Comparison of ENCODE assay signal across 1 cellular context in the genomic region with DNA sequence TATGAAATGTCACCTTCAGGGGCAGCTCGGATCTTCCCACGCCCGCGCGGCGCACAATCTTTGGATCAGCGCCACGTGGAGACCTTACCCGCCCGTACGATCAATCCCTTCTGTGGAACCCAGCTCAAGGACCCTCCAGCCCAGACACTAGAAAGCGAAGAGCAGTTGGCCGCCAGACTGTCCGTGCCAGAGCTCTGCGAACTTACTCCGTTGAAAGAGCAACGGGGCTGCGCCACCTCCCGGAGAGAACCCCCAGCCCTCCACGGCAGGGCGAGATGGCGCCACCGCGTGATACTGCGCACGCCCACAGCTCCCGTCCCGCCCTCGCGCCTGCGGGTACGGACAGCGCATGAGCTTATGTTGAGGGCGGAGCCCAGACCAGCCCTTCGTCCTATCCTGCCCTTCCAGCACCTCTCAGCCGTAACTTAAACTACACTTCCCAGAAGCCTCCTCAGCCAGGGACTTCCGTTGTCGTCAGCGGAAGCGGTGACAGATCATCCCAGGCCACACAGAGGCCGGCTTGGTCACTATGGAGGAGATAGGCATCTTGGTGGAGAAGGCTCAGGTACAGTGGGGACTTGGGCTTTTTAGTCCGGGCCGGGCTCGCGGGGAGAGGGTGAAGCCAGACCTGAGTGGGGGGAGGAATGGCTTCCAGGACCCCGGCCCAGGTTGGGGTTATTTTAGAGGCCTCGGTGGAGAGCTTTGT.
TF ChIP-seq lines count a peak whose summit lies in the region.

A gene (plus strand): TSS at position 492 of the 706 bp plus-strand sequence. CDS start 38 bp downstream, at position 530.

TF ChIP-seq in K562, 482 proteins besides CTCF, POLR2A, EP300 and RAD21 (continued from another document and continues in another):
- TF ChIP-seq, protein P1, sequence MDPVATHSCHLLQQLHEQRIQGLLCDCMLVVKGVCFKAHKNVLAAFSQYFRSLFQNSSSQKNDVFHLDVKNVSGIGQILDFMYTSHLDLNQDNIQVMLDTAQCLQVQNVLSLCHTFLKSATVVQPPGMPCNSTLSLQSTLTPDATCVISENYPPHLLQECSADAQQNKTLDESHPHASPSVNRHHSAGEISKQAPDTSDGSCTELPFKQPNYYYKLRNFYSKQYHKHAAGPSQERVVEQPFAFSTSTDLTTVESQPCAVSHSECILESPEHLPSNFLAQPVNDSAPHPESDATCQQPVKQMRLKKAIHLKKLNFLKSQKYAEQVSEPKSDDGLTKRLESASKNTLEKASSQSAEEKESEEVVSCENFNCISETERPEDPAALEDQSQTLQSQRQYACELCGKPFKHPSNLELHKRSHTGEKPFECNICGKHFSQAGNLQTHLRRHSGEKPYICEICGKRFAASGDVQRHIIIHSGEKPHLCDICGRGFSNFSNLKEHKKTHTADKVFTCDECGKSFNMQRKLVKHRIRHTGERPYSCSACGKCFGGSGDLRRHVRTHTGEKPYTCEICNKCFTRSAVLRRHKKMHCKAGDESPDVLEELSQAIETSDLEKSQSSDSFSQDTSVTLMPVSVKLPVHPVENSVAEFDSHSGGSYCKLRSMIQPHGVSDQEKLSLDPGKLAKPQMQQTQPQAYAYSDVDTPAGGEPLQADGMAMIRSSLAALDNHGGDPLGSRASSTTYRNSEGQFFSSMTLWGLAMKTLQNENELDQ (CRISPR knock-in tag; IDR thresholded peaks at IDR 0.05; ENCODE audit: borderline replicate concordance): no peak
- TF ChIP-seq, protein P2, sequence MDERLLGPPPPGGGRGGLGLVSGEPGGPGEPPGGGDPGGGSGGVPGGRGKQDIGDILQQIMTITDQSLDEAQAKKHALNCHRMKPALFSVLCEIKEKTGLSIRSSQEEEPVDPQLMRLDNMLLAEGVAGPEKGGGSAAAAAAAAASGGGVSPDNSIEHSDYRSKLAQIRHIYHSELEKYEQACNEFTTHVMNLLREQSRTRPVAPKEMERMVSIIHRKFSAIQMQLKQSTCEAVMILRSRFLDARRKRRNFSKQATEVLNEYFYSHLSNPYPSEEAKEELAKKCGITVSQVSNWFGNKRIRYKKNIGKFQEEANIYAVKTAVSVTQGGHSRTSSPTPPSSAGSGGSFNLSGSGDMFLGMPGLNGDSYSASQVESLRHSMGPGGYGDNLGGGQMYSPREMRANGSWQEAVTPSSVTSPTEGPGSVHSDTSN (CRISPR knock-in tag; IDR thresholded peaks at IDR 0.05; ENCODE audit: low read depth): no peak
- TF ChIP-seq, protein P2 (tag; conservative IDR thresholded peaks at IDR 0.05; ENCODE audit: low read depth): no peak
- no peak for TF ChIP-seq ILF3 (IDR thresholded peaks at IDR 0.05; ENCODE audit: borderline replicate concordance)
- TF ChIP-seq, protein P3, sequence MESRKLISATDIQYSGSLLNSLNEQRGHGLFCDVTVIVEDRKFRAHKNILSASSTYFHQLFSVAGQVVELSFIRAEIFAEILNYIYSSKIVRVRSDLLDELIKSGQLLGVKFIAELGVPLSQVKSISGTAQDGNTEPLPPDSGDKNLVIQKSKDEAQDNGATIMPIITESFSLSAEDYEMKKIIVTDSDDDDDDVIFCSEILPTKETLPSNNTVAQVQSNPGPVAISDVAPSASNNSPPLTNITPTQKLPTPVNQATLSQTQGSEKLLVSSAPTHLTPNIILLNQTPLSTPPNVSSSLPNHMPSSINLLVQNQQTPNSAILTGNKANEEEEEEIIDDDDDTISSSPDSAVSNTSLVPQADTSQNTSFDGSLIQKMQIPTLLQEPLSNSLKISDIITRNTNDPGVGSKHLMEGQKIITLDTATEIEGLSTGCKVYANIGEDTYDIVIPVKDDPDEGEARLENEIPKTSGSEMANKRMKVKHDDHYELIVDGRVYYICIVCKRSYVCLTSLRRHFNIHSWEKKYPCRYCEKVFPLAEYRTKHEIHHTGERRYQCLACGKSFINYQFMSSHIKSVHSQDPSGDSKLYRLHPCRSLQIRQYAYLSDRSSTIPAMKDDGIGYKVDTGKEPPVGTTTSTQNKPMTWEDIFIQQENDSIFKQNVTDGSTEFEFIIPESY (CRISPR knock-in tag; IDR thresholded peaks at IDR 0.05): 0 out of 2 replicates have a peak, but pooled peaks have one; percentile 36
- peak; percentile 96 for TF ChIP-seq CREM (IDR thresholded peaks at IDR 0.05; ENCODE audit: low read depth)
- no peak for TF ChIP-seq ZNF408 (CRISPR knock-in tag; IDR thresholded peaks at IDR 0.05; ENCODE audit: low read depth)
- TF ChIP-seq, protein P4, sequence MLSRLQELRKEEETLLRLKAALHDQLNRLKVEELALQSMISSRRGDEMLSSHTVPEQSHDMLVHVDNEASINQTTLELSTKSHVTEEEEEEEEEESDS (CRISPR knock-in tag; IDR thresholded peaks at IDR 0.05): no peak
- TF ChIP-seq, protein P5, sequence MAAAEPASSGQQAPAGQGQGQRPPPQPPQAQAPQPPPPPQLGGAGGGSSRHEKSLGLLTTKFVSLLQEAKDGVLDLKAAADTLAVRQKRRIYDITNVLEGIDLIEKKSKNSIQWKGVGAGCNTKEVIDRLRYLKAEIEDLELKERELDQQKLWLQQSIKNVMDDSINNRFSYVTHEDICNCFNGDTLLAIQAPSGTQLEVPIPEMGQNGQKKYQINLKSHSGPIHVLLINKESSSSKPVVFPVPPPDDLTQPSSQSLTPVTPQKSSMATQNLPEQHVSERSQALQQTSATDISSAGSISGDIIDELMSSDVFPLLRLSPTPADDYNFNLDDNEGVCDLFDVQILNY (CRISPR knock-in tag; IDR thresholded peaks at IDR 0.05): peak; percentile 46; the same call in 1 of the 2 replicates
- TF ChIP-seq, protein P6, sequence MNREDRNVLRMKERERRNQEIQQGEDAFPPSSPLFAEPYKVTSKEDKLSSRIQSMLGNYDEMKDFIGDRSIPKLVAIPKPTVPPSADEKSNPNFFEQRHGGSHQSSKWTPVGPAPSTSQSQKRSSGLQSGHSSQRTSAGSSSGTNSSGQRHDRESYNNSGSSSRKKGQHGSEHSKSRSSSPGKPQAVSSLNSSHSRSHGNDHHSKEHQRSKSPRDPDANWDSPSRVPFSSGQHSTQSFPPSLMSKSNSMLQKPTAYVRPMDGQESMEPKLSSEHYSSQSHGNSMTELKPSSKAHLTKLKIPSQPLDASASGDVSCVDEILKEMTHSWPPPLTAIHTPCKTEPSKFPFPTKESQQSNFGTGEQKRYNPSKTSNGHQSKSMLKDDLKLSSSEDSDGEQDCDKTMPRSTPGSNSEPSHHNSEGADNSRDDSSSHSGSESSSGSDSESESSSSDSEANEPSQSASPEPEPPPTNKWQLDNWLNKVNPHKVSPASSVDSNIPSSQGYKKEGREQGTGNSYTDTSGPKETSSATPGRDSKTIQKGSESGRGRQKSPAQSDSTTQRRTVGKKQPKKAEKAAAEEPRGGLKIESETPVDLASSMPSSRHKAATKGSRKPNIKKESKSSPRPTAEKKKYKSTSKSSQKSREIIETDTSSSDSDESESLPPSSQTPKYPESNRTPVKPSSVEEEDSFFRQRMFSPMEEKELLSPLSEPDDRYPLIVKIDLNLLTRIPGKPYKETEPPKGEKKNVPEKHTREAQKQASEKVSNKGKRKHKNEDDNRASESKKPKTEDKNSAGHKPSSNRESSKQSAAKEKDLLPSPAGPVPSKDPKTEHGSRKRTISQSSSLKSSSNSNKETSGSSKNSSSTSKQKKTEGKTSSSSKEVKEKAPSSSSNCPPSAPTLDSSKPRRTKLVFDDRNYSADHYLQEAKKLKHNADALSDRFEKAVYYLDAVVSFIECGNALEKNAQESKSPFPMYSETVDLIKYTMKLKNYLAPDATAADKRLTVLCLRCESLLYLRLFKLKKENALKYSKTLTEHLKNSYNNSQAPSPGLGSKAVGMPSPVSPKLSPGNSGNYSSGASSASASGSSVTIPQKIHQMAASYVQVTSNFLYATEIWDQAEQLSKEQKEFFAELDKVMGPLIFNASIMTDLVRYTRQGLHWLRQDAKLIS (CRISPR knock-in tag; IDR thresholded peaks at IDR 0.05): peak; percentile 95
- TF ChIP-seq MYNN (IDR thresholded peaks at IDR 0.05): no peak; the same call in 1 of the 2 replicates
- TF ChIP-seq MYNN (CRISPR knock-in tag; IDR thresholded peaks at IDR 0.05): no peak
- TF ChIP-seq RBM25 (IDR thresholded peaks at IDR 0.05; ENCODE audit: low read depth, low read length, severe bottlenecking): no peak
- TF ChIP-seq KLF10 (CRISPR knock-in tag; IDR thresholded peaks at IDR 0.05): no peak
- TF ChIP-seq, protein P7, sequence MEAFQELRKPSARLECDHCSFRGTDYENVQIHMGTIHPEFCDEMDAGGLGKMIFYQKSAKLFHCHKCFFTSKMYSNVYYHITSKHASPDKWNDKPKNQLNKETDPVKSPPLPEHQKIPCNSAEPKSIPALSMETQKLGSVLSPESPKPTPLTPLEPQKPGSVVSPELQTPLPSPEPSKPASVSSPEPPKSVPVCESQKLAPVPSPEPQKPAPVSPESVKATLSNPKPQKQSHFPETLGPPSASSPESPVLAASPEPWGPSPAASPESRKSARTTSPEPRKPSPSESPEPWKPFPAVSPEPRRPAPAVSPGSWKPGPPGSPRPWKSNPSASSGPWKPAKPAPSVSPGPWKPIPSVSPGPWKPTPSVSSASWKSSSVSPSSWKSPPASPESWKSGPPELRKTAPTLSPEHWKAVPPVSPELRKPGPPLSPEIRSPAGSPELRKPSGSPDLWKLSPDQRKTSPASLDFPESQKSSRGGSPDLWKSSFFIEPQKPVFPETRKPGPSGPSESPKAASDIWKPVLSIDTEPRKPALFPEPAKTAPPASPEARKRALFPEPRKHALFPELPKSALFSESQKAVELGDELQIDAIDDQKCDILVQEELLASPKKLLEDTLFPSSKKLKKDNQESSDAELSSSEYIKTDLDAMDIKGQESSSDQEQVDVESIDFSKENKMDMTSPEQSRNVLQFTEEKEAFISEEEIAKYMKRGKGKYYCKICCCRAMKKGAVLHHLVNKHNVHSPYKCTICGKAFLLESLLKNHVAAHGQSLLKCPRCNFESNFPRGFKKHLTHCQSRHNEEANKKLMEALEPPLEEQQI (IDR thresholded peaks at IDR 0.05): no peak
- peak; percentile 61 for TF ChIP-seq POLR2H (tag; IDR thresholded peaks at IDR 0.05; ENCODE audit: low read depth)
- no peak for TF ChIP-seq BCL6 (CRISPR knock-in tag; IDR thresholded peaks at IDR 0.05)
- peak; percentile 93 for TF ChIP-seq SP1 (CRISPR knock-in tag; IDR thresholded peaks at IDR 0.05)
- peak; percentile 66 for TF ChIP-seq C11orf30 (IDR thresholded peaks at IDR 0.05; ENCODE audit: low read depth)
- TF ChIP-seq DIDO1 (tag; IDR thresholded peaks at IDR 0.05; ENCODE audit: low read depth): no peak
- no peak for TF ChIP-seq FOS (IDR thresholded peaks at IDR 0.05; ENCODE audit: extremely low read depth, insufficient read length)
- TF ChIP-seq, protein P8, sequence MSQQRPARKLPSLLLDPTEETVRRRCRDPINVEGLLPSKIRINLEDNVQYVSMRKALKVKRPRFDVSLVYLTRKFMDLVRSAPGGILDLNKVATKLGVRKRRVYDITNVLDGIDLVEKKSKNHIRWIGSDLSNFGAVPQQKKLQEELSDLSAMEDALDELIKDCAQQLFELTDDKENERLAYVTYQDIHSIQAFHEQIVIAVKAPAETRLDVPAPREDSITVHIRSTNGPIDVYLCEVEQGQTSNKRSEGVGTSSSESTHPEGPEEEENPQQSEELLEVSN (IDR thresholded peaks at IDR 0.05; ENCODE audit: borderline replicate concordance in 1 of 2, extremely low read depth in 1 of 2, insufficient read depth in 1 of 2, insufficient read length in 1 of 2, low read depth in 1 of 2, low read length in 1 of 2, poor library complexity in 1 of 2, severe bottlenecking in 1 of 2): peak; percentile 95 to 96
- no peak for TF ChIP-seq NCOR1 (IDR thresholded peaks at IDR 0.05)
- TF ChIP-seq, protein P9, sequence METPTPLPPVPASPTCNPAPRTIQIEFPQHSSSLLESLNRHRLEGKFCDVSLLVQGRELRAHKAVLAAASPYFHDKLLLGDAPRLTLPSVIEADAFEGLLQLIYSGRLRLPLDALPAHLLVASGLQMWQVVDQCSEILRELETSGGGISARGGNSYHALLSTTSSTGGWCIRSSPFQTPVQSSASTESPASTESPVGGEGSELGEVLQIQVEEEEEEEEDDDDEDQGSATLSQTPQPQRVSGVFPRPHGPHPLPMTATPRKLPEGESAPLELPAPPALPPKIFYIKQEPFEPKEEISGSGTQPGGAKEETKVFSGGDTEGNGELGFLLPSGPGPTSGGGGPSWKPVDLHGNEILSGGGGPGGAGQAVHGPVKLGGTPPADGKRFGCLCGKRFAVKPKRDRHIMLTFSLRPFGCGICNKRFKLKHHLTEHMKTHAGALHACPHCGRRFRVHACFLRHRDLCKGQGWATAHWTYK (CRISPR knock-in tag; IDR thresholded peaks at IDR 0.05): no peak; the same call in none of the 2 replicates
- TF ChIP-seq ZNF175 (CRISPR knock-in tag; IDR thresholded peaks at IDR 0.05; ENCODE audit: low read depth): peak; percentile 72; the same call in 1 of the 2 replicates
- TF ChIP-seq, protein P10, sequence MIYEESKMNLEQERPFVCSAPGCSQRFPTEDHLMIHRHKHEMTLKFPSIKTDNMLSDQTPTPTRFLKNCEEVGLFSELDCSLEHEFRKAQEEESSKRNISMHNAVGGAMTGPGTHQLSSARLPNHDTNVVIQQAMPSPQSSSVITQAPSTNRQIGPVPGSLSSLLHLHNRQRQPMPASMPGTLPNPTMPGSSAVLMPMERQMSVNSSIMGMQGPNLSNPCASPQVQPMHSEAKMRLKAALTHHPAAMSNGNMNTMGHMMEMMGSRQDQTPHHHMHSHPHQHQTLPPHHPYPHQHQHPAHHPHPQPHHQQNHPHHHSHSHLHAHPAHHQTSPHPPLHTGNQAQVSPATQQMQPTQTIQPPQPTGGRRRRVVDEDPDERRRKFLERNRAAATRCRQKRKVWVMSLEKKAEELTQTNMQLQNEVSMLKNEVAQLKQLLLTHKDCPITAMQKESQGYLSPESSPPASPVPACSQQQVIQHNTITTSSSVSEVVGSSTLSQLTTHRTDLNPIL (CRISPR knock-in tag; IDR thresholded peaks at IDR 0.05): no peak
- TF ChIP-seq TCF3 (CRISPR knock-in tag; IDR thresholded peaks at IDR 0.05): peak; percentile 15; the same call in 1 of the 2 replicates
- no peak for TF ChIP-seq PTRF (tag; IDR thresholded peaks at IDR 0.05)
